29 cellular contexts compared by ENCODE assay signal in the genomic region with DNA sequence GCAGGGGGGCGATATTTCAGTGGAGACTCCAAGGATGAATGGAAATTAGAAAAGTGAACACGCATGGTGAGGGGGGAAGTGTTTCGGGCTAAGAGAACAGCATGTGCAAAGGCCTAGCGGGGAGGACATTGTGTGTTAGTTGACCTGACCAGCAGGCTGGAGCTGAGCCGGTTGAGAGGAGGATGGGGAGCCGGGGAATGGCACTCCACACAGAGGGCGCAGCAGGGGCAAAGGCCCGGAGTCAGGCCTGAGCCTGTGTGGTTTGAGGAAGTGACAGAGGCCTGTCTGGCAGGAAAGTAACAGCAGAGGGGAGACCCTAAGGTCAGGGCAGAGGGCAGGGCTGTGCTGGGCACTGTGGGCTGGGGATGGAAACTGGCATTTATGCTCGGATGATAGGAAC.
"Had no signal": no experiment of that assay in that cellular context is flagged by ENCODE, and none has a peak within 500 bp of the region (broad histone marks: within the 10 kb centered on the region; RNA-seq: fewer than 3 reads in every experiment).

No MANE protein-coding gene starts in this region.

- FAIRE-seq: endometrium, islet of Langerhans, keratinocyte had no signal

- H3K4me3 ChIP-seq: colonic mucosa, esophagus squamous epithelium, gastrocnemius medialis, heart right ventricle, lung had no signal

- ATAC-seq: effector memory CD8-positive, alpha-beta T cell; esophagus mucosa; gastrocnemius medialis; heart right ventricle; left colon; left lobe of liver; left ventricle myocardium superior had no signal

- H3K36me3 ChIP-seq: colonic mucosa, esophagus squamous epithelium, gastrocnemius medialis, heart right ventricle had no signal

- H3K4me3 Mint-ChIP-seq: dendritic cell treated with granulocyte-macrophage colony-stimulating factor and Interleukin-4, amounts not matched to agents 40 ng/mL and 50 ng/mL, for 4 days; effector memory CD8-positive, alpha-beta T cell; endodermal cell; memory B cell had no signal

- H3K27ac Mint-ChIP-seq: dendritic cell treated with granulocyte-macrophage colony-stimulating factor and Interleukin-4, amounts not matched to agents 40 ng/mL and 50 ng/mL, for 4 days; effector memory CD8-positive, alpha-beta T cell; endodermal cell; memory B cell had no signal

- H3K4me1 ChIP-seq: colonic mucosa, esophagus squamous epithelium, gastrocnemius medialis, heart right ventricle had no signal

- H3K27me3 Mint-ChIP-seq: dendritic cell treated with granulocyte-macrophage colony-stimulating factor and Interleukin-4, amounts not matched to agents 40 ng/mL and 50 ng/mL, for 4 days; effector memory CD8-positive, alpha-beta T cell; memory B cell had no signal

- H3K36me3 Mint-ChIP-seq: memory B cell had no signal

- H3K27ac ChIP-seq: colonic mucosa, epithelial cell of prostate, esophagus squamous epithelium, gastrocnemius medialis, heart right ventricle had no signal

- H3K9me3 ChIP-seq: colonic mucosa, gastrocnemius medialis had no signal

- DNase-seq: colonic mucosa; cortex of kidney; effector CD8-positive, alpha-beta T cell; effector memory CD8-positive, alpha-beta T cell; endodermal cell; erythroblast; esophagus squamous epithelium; foreskin fibroblast; foreskin melanocyte; gastrocnemius medialis; glutamatergic neuron; head of caudate nucleus; heart right ventricle; hippocampal formation; kidney glomerular epithelial cell; left colon; left ventricle myocardium superior; mammary epithelial cell; mesendoderm; midbrain had no signal

- H3K27me3 ChIP-seq: colonic mucosa, esophagus squamous epithelium, gastrocnemius medialis, heart right ventricle had no signal

- H3K4me1 Mint-ChIP-seq: endodermal cell, memory B cell had no signal
